Comparison of ENCODE assay signal across 2 cellular contexts in the genomic region with DNA sequence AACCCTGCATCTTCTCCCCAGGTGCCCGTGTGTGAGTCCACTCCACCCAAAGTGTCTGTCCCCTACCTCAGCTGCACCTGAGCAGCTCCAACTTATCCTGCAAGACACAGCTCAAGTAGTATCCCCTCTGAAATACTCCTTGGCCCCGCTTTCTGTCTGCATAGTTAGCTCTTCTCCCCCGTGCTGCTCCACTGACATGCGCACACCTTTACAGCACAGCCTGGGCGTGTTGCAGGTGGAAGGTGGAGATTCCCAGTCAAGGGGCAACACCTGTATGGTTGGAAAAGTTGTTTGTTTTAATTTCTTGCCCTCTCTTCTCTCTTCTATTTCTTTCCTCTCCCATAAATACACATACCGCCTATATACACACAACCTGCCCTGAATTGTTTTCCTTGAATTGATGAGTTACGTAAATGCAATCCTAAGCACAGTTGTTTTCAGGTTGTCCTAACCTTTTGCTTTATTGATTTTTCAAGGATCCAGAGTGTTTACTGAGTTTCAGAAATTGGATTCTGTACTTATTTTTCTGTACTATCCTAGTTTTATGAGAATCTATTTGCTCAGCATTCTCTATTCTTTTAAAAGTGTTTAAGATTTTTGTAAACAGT.
TF ChIP-seq lines count a peak whose summit lies in the region.

No MANE protein-coding gene starts in this region.

TF ChIP-seq in A549, 52 proteins besides CTCF, POLR2A, EP300 and RAD21:
- TF ChIP-seq HDAC2 (IDR thresholded peaks at IDR 0.05) (no peak), RARB (CRISPR knock-in tag; IDR thresholded peaks at IDR 0.05) (no peak), RFX5 (IDR thresholded peaks at IDR 0.05) (no peak), RNF2 (IDR thresholded peaks at IDR 0.05; ENCODE audit: borderline replicate concordance, low read depth) (no peak), FOSL2 (IDR thresholded peaks at IDR 0.05) (no peak), FOSL2 (CRISPR knock-in tag; IDR thresholded peaks at IDR 0.05) (no peak), JUN (IDR thresholded peaks at IDR 0.05) (no peak), KDM5A (IDR thresholded peaks at IDR 0.05) (no peak), FOXS1 (CRISPR knock-in tag; IDR thresholded peaks at IDR 0.05) (no peak), HOXB5 (CRISPR knock-in tag; IDR thresholded peaks at IDR 0.05) (no peak), ZC3H11A (IDR thresholded peaks at IDR 0.05) (no peak), ZSCAN20 (CRISPR knock-in tag; IDR thresholded peaks at IDR 0.05) (no peak)

TF ChIP-seq in IMR-90, 13 proteins besides CTCF, POLR2A, EP300 and RAD21:
- no peak for TF ChIP-seq SMC3 (IDR thresholded peaks at IDR 0.05; ENCODE audit: low read depth, low read length)
- TF ChIP-seq MXI1 (IDR thresholded peaks at IDR 0.05; ENCODE audit: borderline replicate concordance, low read depth, low read length): no peak
- TF ChIP-seq RCOR1 (IDR thresholded peaks at IDR 0.05; ENCODE audit: insufficient replicate concordance, low read length): no peak
- TF ChIP-seq, protein P1, sequence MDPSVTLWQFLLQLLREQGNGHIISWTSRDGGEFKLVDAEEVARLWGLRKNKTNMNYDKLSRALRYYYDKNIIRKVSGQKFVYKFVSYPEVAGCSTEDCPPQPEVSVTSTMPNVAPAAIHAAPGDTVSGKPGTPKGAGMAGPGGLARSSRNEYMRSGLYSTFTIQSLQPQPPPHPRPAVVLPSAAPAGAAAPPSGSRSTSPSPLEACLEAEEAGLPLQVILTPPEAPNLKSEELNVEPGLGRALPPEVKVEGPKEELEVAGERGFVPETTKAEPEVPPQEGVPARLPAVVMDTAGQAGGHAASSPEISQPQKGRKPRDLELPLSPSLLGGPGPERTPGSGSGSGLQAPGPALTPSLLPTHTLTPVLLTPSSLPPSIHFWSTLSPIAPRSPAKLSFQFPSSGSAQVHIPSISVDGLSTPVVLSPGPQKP (IDR thresholded peaks at IDR 0.05; ENCODE audit: borderline replicate concordance, low read depth, low read length): no peak
- no peak for TF ChIP-seq MAZ (IDR thresholded peaks at IDR 0.05; ENCODE audit: borderline replicate concordance, low read depth, low read length)
- TF ChIP-seq CHD1 (IDR thresholded peaks at IDR 0.05; ENCODE audit: low read depth, low read length): no peak
- TF ChIP-seq CEBPB (IDR thresholded peaks at IDR 0.05; ENCODE audit: low read depth, low read length): no peak
- TF ChIP-seq USF2 (IDR thresholded peaks at IDR 0.05; ENCODE audit: low read depth, low read length): no peak
